In genomic region chr1:16979475-16980327, GRCh38 we compare ENCODE assay signal across 10 cellular contexts. TPM values are rescaled to one million over a fixed set of nuclear protein-coding genes. Genes with fewer than 3 reads are reported as not detected.
DNase-seq lines count a peak whose midpoint lies in the region; ATAC-seq, FAIRE-seq and TF ChIP-seq lines count a peak whose summit lies in the region.
"Had no signal": no experiment of that assay in that cellular context is flagged by ENCODE, and none has a peak within 500 bp of the region (broad histone marks: within the 10 kb centered on the region; RNA-seq: fewer than 3 reads in every experiment).

No MANE protein-coding gene starts in this region.

- no peaks in the 10 kb centered on the region for H3K36me3 ChIP-seq in BLaER1
- H3K36me3 ChIP-seq in Peyer's patch, result no peaks in the 10 kb centered on the region
- H3K36me3 ChIP-seq in fibroblast of lung (ENCODE audit: control insufficient read depth, insufficient read depth, low read length), result peaks cover 1% of the 10 kb centered on the region
- H3K36me3 ChIP-seq in pancreas, result no peaks in the 10 kb centered on the region

- no peaks in the 10 kb centered on the region for H3K36me3 Mint-ChIP-seq in activated T-helper 2 cell treated with anti-CD3 and anti-CD28 coated beads, Interferon-gamma antibody, Interleukin-2, Interleukin-4, amounts not matched to agents 10 μg/mL and 5 μg/mL and 100 μg/mL, durations not matched to agents 14 hours and 24 hours and 36 hours (ENCODE audit: low read depth)

- peaks cover 10% of the 10 kb centered on the region for H3K79me2 ChIP-seq in fibroblast of lung (ENCODE audit: control insufficient read depth, insufficient read depth, low read length)

- peaks cover 19% of the 10 kb centered on the region for H3K27me3 ChIP-seq in BLaER1
- no peaks in the 10 kb centered on the region for H3K27me3 ChIP-seq in Peyer's patch
- H3K27me3 ChIP-seq in fibroblast of lung (ENCODE audit: control insufficient read depth, insufficient read depth, low read length), result no peaks in the 10 kb centered on the region
- no peaks in the 10 kb centered on the region for H3K27me3 ChIP-seq in pancreas

- H3K4me2 ChIP-seq in BLaER1, result peak overlapping the region; percentile 97
- peak overlapping the region; percentile 86 for H3K4me2 ChIP-seq in fibroblast of lung (ENCODE audit: extremely low read depth, insufficient read depth, low read length)

- intact Hi-C loops in pancreas (cut with DNase I), result no loop called here
- intact Hi-C loops in activated T-helper 2 cell treated with anti-CD3 and anti-CD28 coated beads, Interferon-gamma antibody, Interleukin-2, Interleukin-4, amounts not matched to agents 10 μg/mL and 5 μg/mL and 100 μg/mL, durations not matched to agents 14 hours and 24 hours and 36 hours (cut with micrococcal nuclease), result no loop called here

- in situ Hi-C loops in GM13977 (cut with MboI; ENCODE audit: low pct_unique_long_range_greater_than_20kb, low sequenced_read_pairs, unreplicated experiment), result loop anchor here (10.0 kb wide), 1 partner anchor 65 kb away; no protein-coding TSS in a partner anchor

- peak overlapping the region; percentile 79 for H3K27ac ChIP-seq in BLaER1
- peak overlapping the region; percentile 26 to 66 (median 38) for H3K27ac ChIP-seq in Peyer's patch
- H3K27ac ChIP-seq in fibroblast of lung (ENCODE audit: insufficient read depth, low read length), result peak overlapping the region; percentile 83
- H3K27ac ChIP-seq in pancreas, result peak overlapping the region in 2 of 4 donors; percentile 8 to 39

- H3K4me3 ChIP-seq in BLaER1, result peak overlapping the region; percentile 71
- peak overlapping the region; percentile 33 to 56 (median 42) for H3K4me3 ChIP-seq in Peyer's patch
- peak overlapping the region; percentile 67 to 74 (median 72) for H3K4me3 ChIP-seq in fibroblast of lung (replicated peaks in 1 of 4; ENCODE audit: control extremely low read depth in 1 of 4, insufficient read depth in 1 of 4, low read depth in 3 of 4, low read length in 4 of 4)
- peak overlapping the region; percentile 18 to 58 (median 38) for H3K4me3 ChIP-seq in pancreas

- TF ChIP-seq POLR2A in Peyer's patch (IDR thresholded peaks at IDR 0.05), result no peak

- H3K4me1 Mint-ChIP-seq in activated T-helper 2 cell treated with anti-CD3 and anti-CD28 coated beads, Interferon-gamma antibody, Interleukin-2, Interleukin-4, amounts not matched to agents 10 μg/mL and 5 μg/mL and 100 μg/mL, durations not matched to agents 14 hours and 24 hours and 36 hours (ENCODE audit: low read depth), result no peaks in the 10 kb centered on the region

- no peaks in the 10 kb centered on the region for H3K9me3 ChIP-seq in BLaER1
- H3K9me3 ChIP-seq in Peyer's patch, result no peaks in the 10 kb centered on the region
- no peaks in the 10 kb centered on the region for H3K9me3 ChIP-seq in fibroblast of lung (ENCODE audit: control insufficient read depth, insufficient read depth, low read depth, low read length)
- no peaks in the 10 kb centered on the region for H3K9me3 ChIP-seq in pancreas

- peaks cover 25% of the 10 kb centered on the region for H4K20me1 ChIP-seq in BLaER1
- no peaks in the 10 kb centered on the region for H4K20me1 ChIP-seq in fibroblast of lung (ENCODE audit: control insufficient read depth, extremely low read depth, insufficient read depth, low read length)

- no peaks in the 10 kb centered on the region for H3K9me3 Mint-ChIP-seq in activated T-helper 2 cell treated with anti-CD3 and anti-CD28 coated beads, Interferon-gamma antibody, Interleukin-2, Interleukin-4, amounts not matched to agents 10 μg/mL and 5 μg/mL and 100 μg/mL, durations not matched to agents 14 hours and 24 hours and 36 hours

- DNase-seq in Peyer's patch (no peak), fibroblast of lung (ENCODE audit: low read depth in 2 of 2) (peak; percentile 35 to 47), pancreas (peak in 1 of 6 donors; percentile 58), NCI-H526 treated with DMSO at 0.1 percent for 48 hours (lab: John Stamatoyannopoulos, UW) (no peak), GM13977 (ENCODE audit: low spot score) (no peak)
- no peak for DNase-seq in activated T-helper 2 cell treated with anti-CD3 and anti-CD28 coated beads, Interferon-gamma antibody, Interleukin-2, Interleukin-4, amounts not matched to agents 10 μg/mL and 5 μg/mL and 100 μg/mL, durations not matched to agents 14 hours and 24 hours and 36 hours (ENCODE audit: low spot score)
- DNase-seq: SW 1271 had no signal

- H3K27me3 Mint-ChIP-seq in activated T-helper 2 cell treated with anti-CD3 and anti-CD28 coated beads, Interferon-gamma antibody, Interleukin-2, Interleukin-4, amounts not matched to agents 10 μg/mL and 5 μg/mL and 100 μg/mL, durations not matched to agents 14 hours and 24 hours and 36 hours (ENCODE audit: low read depth), result peaks cover 26% of the 10 kb centered on the region

- no peak overlapping the region for H3K27ac Mint-ChIP-seq in activated T-helper 2 cell treated with anti-CD3 and anti-CD28 coated beads, Interferon-gamma antibody, Interleukin-2, Interleukin-4, amounts not matched to agents 10 μg/mL and 5 μg/mL and 100 μg/mL, durations not matched to agents 14 hours and 24 hours and 36 hours

- H3K9ac ChIP-seq in BLaER1 (peak overlapping the region; percentile 74), fibroblast of lung (ENCODE audit: insufficient read depth, low read length) (peak overlapping the region; percentile 50)

- H2AFZ ChIP-seq in fibroblast of lung (ENCODE audit: low read length), result no peak overlapping the region

- no peak overlapping the region for H3K4me3 Mint-ChIP-seq in activated T-helper 2 cell treated with anti-CD3 and anti-CD28 coated beads, Interferon-gamma antibody, Interleukin-2, Interleukin-4, amounts not matched to agents 10 μg/mL and 5 μg/mL and 100 μg/mL, durations not matched to agents 14 hours and 24 hours and 36 hours (ENCODE audit: low read depth)

- H3K4me1 ChIP-seq in BLaER1 (peaks cover 34% of the 10 kb centered on the region), Peyer's patch (peaks cover 0 to 28% (median 0%) of the 10 kb centered on the region in 4 donors), fibroblast of lung (ENCODE audit: control insufficient read depth, extremely low read depth, insufficient read depth, low read length) (peaks cover 23% of the 10 kb centered on the region), pancreas (no peaks in the 10 kb centered on the region)

- ATAC-seq in pancreas, result peak; percentile 8 to 53 (median 26)
- ATAC-seq in HG02970 (IDR thresholded peaks at IDR 0.05; ENCODE audit: low FRiP score, unreplicated experiment), result no peak

- no peak for FAIRE-seq in pancreas (lab: Jason Lieb, UNC)
- FAIRE-seq: endometrium had no signal

- WGBS in pancreas, 2 donors, result 23 to 27% methylated on average over 40 to 44 of the region's 44 CpGs

- TF ChIP-seq CTCF in Peyer's patch (IDR thresholded peaks at IDR 0.05) (no peak), fibroblast of lung (conservative IDR thresholded peaks at IDR 0.05 in 1 of 2, IDR thresholded peaks at IDR 0.05 in 1 of 2; ENCODE audit: low read depth in 1 of 2, low read length in 2 of 2) (no peak), pancreas (IDR thresholded peaks at IDR 0.05) (no peak), GM13977 (IDR thresholded peaks at IDR 0.05; ENCODE audit: extremely low read depth, insufficient read depth, missing control alignments) (no peak)

RNA-seq across cellular contexts. Expression of gene MFAP2, which starts 0.7 kb away (rescaled TPM):
- 1 to 10 TPM in 3 of 4 donors, not detected in 1; 1.9 to 8.4 (median 2.1) TPM for total RNA-seq in Peyer's patch
- 10.0 and 16.2 TPM in 2 replicates for total RNA-seq in fibroblast of lung
- polyA plus RNA-seq in fibroblast of lung, result 14.1 and 40.4 TPM in 2 replicates
- 18.9 and 62.7 TPM in 2 replicates for polyA plus RNA-seq in fibroblast of lung (2012)
- polyA minus RNA-seq in fibroblast of lung (ENCODE audit: low replicate concordance), result 22.1 and 79.0 TPM in 2 replicates
- 10 to 100 TPM in 2 of 6 donors, 1 to 10 TPM in 4; 4.6 to 19.5 (median 7.6) TPM for total RNA-seq in pancreas
- polyA plus RNA-seq in pancreas, result 10 to 100 TPM in 1 of 2 donors, 1 to 10 TPM in 1; 9.4 to 16.2 TPM
- total RNA-seq in activated T-helper 2 cell treated with anti-CD3 and anti-CD28 coated beads, Interferon-gamma antibody, Interleukin-2, Interleukin-4, amounts not matched to agents 10 μg/mL and 5 μg/mL and 100 μg/mL, durations not matched to agents 14 hours and 24 hours and 36 hours, result 0.32 TPM in 1 of 2 replicates, not detected in the other

RNA-seq across cellular contexts. Expression of gene ATP13A2, which starts 32.0 kb away (rescaled TPM):
- total RNA-seq in Peyer's patch (10 to 100 TPM; 20.6 to 58.0 (median 44.5) TPM), fibroblast of lung (7.7 and 10.9 TPM in 2 replicates), pancreas (10 to 100 TPM; 44.0 to 64.1 (median 52.6) TPM)
- polyA plus RNA-seq in fibroblast of lung (6.5 and 9.2 TPM in 2 replicates), pancreas (10 to 100 TPM; 33.2 to 38.0 TPM)
- polyA plus RNA-seq in fibroblast of lung (2012), result 16.5 and 20.6 TPM in 2 replicates
- 46.7 and 86.9 TPM in 2 replicates for polyA minus RNA-seq in fibroblast of lung (ENCODE audit: low replicate concordance)
- total RNA-seq in activated T-helper 2 cell treated with anti-CD3 and anti-CD28 coated beads, Interferon-gamma antibody, Interleukin-2, Interleukin-4, amounts not matched to agents 10 μg/mL and 5 μg/mL and 100 μg/mL, durations not matched to agents 14 hours and 24 hours and 36 hours, result 47.6 and 50.2 TPM in 2 replicates

RNA-seq across cellular contexts. Expression of gene CROCC, which starts 58.0 kb away (rescaled TPM):
- total RNA-seq in Peyer's patch (100 to 1,000 TPM in 1 of 4 donors, 10 to 100 TPM in 3; 14.7 to 298 (median 45.1) TPM), fibroblast of lung (20.3 and 22.3 TPM in 2 replicates), pancreas (10 to 100 TPM in 5 of 6 donors, 1 to 10 TPM in 1; 8.1 to 18.3 (median 13.6) TPM)
- polyA plus RNA-seq in fibroblast of lung (3.6 and 3.8 TPM in 2 replicates), pancreas (100 to 1,000 TPM in 1 of 2 donors, 10 to 100 TPM in 1; 52.6 to 101 TPM)
- 5.5 and 6.7 TPM in 2 replicates for polyA plus RNA-seq in fibroblast of lung (2012)
- 4.7 and 5.8 TPM in 2 replicates for polyA minus RNA-seq in fibroblast of lung (ENCODE audit: low replicate concordance)
- 25.7 and 28.6 TPM in 2 replicates for total RNA-seq in activated T-helper 2 cell treated with anti-CD3 and anti-CD28 coated beads, Interferon-gamma antibody, Interleukin-2, Interleukin-4, amounts not matched to agents 10 μg/mL and 5 μg/mL and 100 μg/mL, durations not matched to agents 14 hours and 24 hours and 36 hours

Comparison
In these comparisons a context has a peak if more than half of its experiments do, and no peak if none do; other contexts are left out.
1. DNase-seq: peak in fibroblast of lung (2 of 2); none in Peyer's patch (0 of 3), NCI-H526 treated with DMSO at 0.1 percent for 48 hours (single experiment), activated T-helper 2 cell treated with anti-CD3 and anti-CD28 coated beads, Interferon-gamma antibody, Interleukin-2, Interleukin-4, amounts not matched to agents 10 μg/mL and 5 μg/mL and 100 μg/mL, durations not matched to agents 14 hours and 24 hours and 36 hours (single experiment) and GM13977 (single experiment).
2. Peak in every context shown above with its lines, with median percentiles within 50 percentile points of each other: H3K4me3 ChIP-seq.